In the genomic region with DNA sequence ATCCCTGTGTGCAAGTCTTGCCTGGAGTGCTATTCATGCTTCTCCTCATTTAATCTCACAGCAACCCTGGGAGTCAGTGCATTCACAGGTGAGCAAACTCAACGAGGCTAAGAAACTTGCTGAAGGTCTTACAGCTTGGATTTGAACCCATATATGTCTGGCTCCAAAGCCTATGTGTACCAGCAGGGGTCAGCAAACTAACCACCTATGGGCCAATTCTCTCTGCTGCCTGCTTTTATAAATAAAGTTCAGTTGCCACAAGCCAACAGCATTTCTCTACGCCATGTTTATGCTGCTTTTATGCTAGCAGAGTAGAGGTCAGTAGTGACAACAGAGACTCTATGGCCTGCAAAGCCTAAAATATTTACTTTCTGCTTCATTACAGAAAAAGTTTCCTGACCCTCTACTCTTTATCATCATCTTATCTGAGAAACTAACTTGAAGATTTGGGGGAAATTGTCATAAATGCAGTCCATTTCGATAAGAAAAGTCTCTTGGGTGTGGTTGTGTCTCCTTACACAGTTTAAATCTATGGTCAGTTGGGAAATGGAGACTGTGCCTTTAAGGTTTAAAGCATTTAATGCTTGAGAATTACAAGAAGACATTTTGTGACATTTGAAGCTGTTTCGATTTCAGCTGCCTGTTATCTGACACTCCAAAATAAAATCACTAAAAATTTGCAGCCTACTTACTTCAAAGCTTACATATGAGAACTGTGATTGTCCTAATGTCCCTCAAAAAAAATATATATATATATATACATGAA, we compare ENCODE assay signal across 8 cellular contexts.
DNase-seq lines count a peak whose midpoint lies in the region; ATAC-seq and TF ChIP-seq lines count a peak whose summit lies in the region.

No MANE protein-coding gene starts in this region.

- in situ Hi-C loops in astrocyte of the cerebellum (cut with HindIII; ENCODE audit: low sequenced_read_pairs) = loop anchor here (5.0 to 25.0 kb wide), 2 partner anchors 60 to 365 kb away; no protein-coding TSS in a partner anchor

- H3K79me1 ChIP-seq in mesendoderm (ENCODE audit: low read length) = no peaks in the 10 kb centered on the region

- no peak overlapping the region for H3K23ac ChIP-seq in mesendoderm (ENCODE audit: low read length)

- no peak overlapping the region for H2AK5ac ChIP-seq in mesendoderm (ENCODE audit: low read length)

- no peak overlapping the region for H3K18ac ChIP-seq in mesendoderm (ENCODE audit: low read length)

- no peaks in the 10 kb centered on the region for H3K36me3 ChIP-seq in mesendoderm (ENCODE audit: control insufficient read depth, insufficient read depth, low read length)

- no peak overlapping the region for H2BK15ac ChIP-seq in mesendoderm (replicated peaks; ENCODE audit: low read depth)

- H3K4me3 ChIP-seq in astrocyte of the cerebellum (ENCODE audit: low read depth, low read length) = no peak overlapping the region
- no peak overlapping the region for H3K4me3 ChIP-seq in mesendoderm (ENCODE audit: low read length)

- H4K8ac ChIP-seq in mesendoderm (ENCODE audit: low read depth, low read length) = no peak overlapping the region

- no peak overlapping the region for H3K27ac ChIP-seq in mesendoderm (ENCODE audit: low read depth, low read length)

- no peak overlapping the region for H4K5ac ChIP-seq in mesendoderm (ENCODE audit: low read length)

- no peak overlapping the region for H3K4ac ChIP-seq in mesendoderm (ENCODE audit: low read depth, low read length)

- no peak overlapping the region for H2BK5ac ChIP-seq in mesendoderm (ENCODE audit: low read length)

- no peak overlapping the region for H3K9ac ChIP-seq in mesendoderm (ENCODE audit: low read length)

- H3K79me2 ChIP-seq in mesendoderm (ENCODE audit: control insufficient read depth, insufficient read depth, low read length) = no peaks in the 10 kb centered on the region

- H3K27me3 ChIP-seq in mesendoderm (ENCODE audit: insufficient read depth, low read length, poor library complexity) = no peaks in the 10 kb centered on the region

- no peak overlapping the region for H3K56ac ChIP-seq in mesendoderm (ENCODE audit: low read length)

- no peak overlapping the region for H2BK120ac ChIP-seq in mesendoderm (ENCODE audit: low read depth, low read length)

- ATAC-seq in GM19455 (IDR thresholded peaks at IDR 0.05; ENCODE audit: unreplicated experiment) (peak; percentile 60), HG02588 (IDR thresholded peaks at IDR 0.05; ENCODE audit: unreplicated experiment) (no peak), HG03439 (IDR thresholded peaks at IDR 0.05; ENCODE audit: unreplicated experiment) (no peak)

- no CpG with 5 or more reads among the region's 4 CpGs for WGBS in mesendoderm (ENCODE audit: extremely low coverage, insufficient coverage, low lambda C conversion rate)

- H3K4me1 ChIP-seq in mesendoderm (ENCODE audit: control insufficient read depth, low read depth, low read length) = no peaks in the 10 kb centered on the region

- DNase-seq in EH (ENCODE audit: low read depth) (peak; percentile 51), HuH-7.5 (ENCODE audit: low spot score) (peak; percentile 5), astrocyte of the cerebellum (ENCODE audit: low read depth) (peak; percentile 2), mesendoderm (peak; percentile 70)
- DNase-seq in stimulated activated naive CD4-positive, alpha-beta T cell treated with Interleukin-2 at 50 U/mL for 16 hours (lab: John Stamatoyannopoulos, UW) = no peak

- no peak overlapping the region for H3K4me2 ChIP-seq in mesendoderm (ENCODE audit: low read length)

- TF ChIP-seq CTCF in astrocyte of the cerebellum (IDR thresholded peaks at IDR 0.05; ENCODE audit: low read depth, low read length, missing control alignments) = peak; percentile 54
